Comparison of ENCODE assay signal across 11 cellular contexts in genomic region chr9:37998881-37999311, GRCh38.
A peak's percentile ranks its signal among the peaks of the same experiment; 100 is the strongest.
DNase-seq lines count a peak whose midpoint lies in the region; ATAC-seq and TF ChIP-seq lines count a peak whose summit lies in the region.
"Had no signal": no experiment of that assay in that cellular context is flagged by ENCODE, and none has a peak within 500 bp of the region (broad histone marks: within the 10 kb centered on the region; RNA-seq: fewer than 3 reads in every experiment).

No MANE protein-coding gene starts in this region.

- CTCF ChIA-PET in HCT116 (lab: Charles Lee), result interaction anchor here (2.2 kb wide), 1 partner anchor 85 kb away, joined by 10 read pairs; no protein-coding TSS in a partner anchor

- RAD21 ChIA-PET in HCT116 (lab: Charles Lee; ENCODE audit: low non-redundant PET in 1 of 2, low total read pairs in 2 of 2, uncharacterized antibody in 2 of 2, unreplicated experiment in 2 of 2), result no interaction called here

- ATAC-seq in HCT116 (peak; percentile 86), GM19463 (IDR thresholded peaks at IDR 0.05; ENCODE audit: unreplicated experiment) (no peak)
- ATAC-seq: natural killer cell treated with Interleukin-12 subunit alpha and Interleukin-12 subunit beta and Interleukin-15 and Interleukin-18, amount 100 ng/mL, for 72 hours had no signal

- H3K4me3 ChIP-seq in HCT116 (replicated peaks in 1 of 2; ENCODE audit: low read depth in 1 of 2, low read length in 2 of 2), result peak overlapping the region in 1 of 2 experiments; percentile 25; a peak in 2 of 4 replicates
- no peak overlapping the region for H3K4me3 ChIP-seq in SJCRH30
- no peak overlapping the region for H3K4me3 ChIP-seq in fibroblast of mammary gland (ENCODE audit: control insufficient read depth, low read depth, low read length)

- H3K27me3 ChIP-seq in HCT116 (ENCODE audit: insufficient read depth, low read length) (no peaks in the 10 kb centered on the region), SJCRH30 (no peaks in the 10 kb centered on the region)

- H3K27ac ChIP-seq in HCT116 (ENCODE audit: low read depth, low read length) (peak overlapping the region; percentile 53), SJCRH30 (peak overlapping the region; percentile 56)

- no TSS peak for BruUV-seq in HCT116 (replicated peaks; lab: Mats Ljungman, UMichigan)

- peak overlapping the region; percentile 51 for H3K9ac ChIP-seq in HCT116 (ENCODE audit: low read length)

- TF ChIP-seq CTCF in HCT116 (IDR thresholded peaks at IDR 0.05 in 2 of 3, conservative IDR thresholded peaks at IDR 0.05 in 1 of 3; ENCODE audit: borderline replicate concordance in 1 of 3, insufficient read depth in 1 of 3, low read depth in 2 of 3, low read length in 2 of 3) (no peak), fibroblast of mammary gland (conservative IDR thresholded peaks at IDR 0.05; ENCODE audit: control insufficient read depth, insufficient read depth, low read depth, low read length) (no peak)

- peak overlapping the region; percentile 70 for H3K4me2 ChIP-seq in HCT116 (ENCODE audit: low read length)

- H3K4me1 ChIP-seq in HCT116 (ENCODE audit: control insufficient read depth in 1 of 2, insufficient read depth in 2 of 2, low read length in 2 of 2) (peaks cover 22 to 80% of the 10 kb centered on the region in 2 experiments), SJCRH30 (peaks cover 53% of the 10 kb centered on the region)

- DNase-seq in HCT116 (ENCODE audit: low read depth, low spot score), result peak; percentile 31
- DNase-seq in SJCRH30, result peak in 1 of 2 experiments; percentile 57
- DNase-seq in fibroblast of mammary gland (ENCODE audit: low read depth), result peak; percentile 77
- DNase-seq in renal cortical epithelial cell (ENCODE audit: low read depth), result peak; percentile 29
- DNase-seq in NOMO-1 (lab: John Stamatoyannopoulos, UW; ENCODE audit: unreplicated experiment in 2 of 2), result no peak
- DNase-seq in activated effector memory CD4-positive, alpha-beta T cell treated with Interleukin-2 at 50 U/mL for 16 hours, result no peak
- no peak for DNase-seq in stimulated activated CD4-positive, alpha-beta T cell treated with anti-CD3 and anti-CD28 coated beads, Interleukin-2, amount 100 ng/mL, for 48 hours
- DNase-seq: activated gamma-delta T cell treated with Interleukin-2 at 50 U/mL for 16 hours, NCI-H1694 treated with DMSO at 0.1 percent for 48 hours had no signal

- no peak overlapping the region for H2AFZ ChIP-seq in HCT116 (ENCODE audit: low read depth, low read length, poor library complexity, severe bottlenecking)

- H3K79me2 ChIP-seq in HCT116 (ENCODE audit: insufficient read depth, low read length), result peaks cover 77% of the 10 kb centered on the region

- H3K9me2 ChIP-seq in HCT116 (ENCODE audit: insufficient read depth), result no peaks in the 10 kb centered on the region

- H3K9me3 ChIP-seq in HCT116 (ENCODE audit: control insufficient read depth in 1 of 2, insufficient read depth in 1 of 2, low read depth in 1 of 2, low read length in 2 of 2), result no peaks in the 10 kb centered on the region
- no peaks in the 10 kb centered on the region for H3K9me3 ChIP-seq in SJCRH30 (replicated peaks)

- TF ChIP-seq RAD21 in HCT116 (IDR thresholded peaks at IDR 0.05; ENCODE audit: low read depth), result no peak

- H3K36me3 ChIP-seq in HCT116 (ENCODE audit: control insufficient read depth in 1 of 2, insufficient read depth in 2 of 2, low read length in 2 of 2) (0 out of 4 replicates have a peak, but pooled peaks cover 0 to 2% of the 10 kb centered on the region in 2 experiments), SJCRH30 (no peaks in the 10 kb centered on the region)

- no peaks in the 10 kb centered on the region; the same call in 1 of the 2 replicates for H4K20me1 ChIP-seq in HCT116 (ENCODE audit: insufficient read depth)

- intact Hi-C loops in HCT116 (cut with micrococcal nuclease), result no loop called here

- TF ChIP-seq POLR2A in HCT116 (IDR thresholded peaks at IDR 0.05; ENCODE audit: borderline replicate concordance, extremely low read depth, insufficient read depth, insufficient read length), result no peak

- POLR2A ChIA-PET in HCT116 (lab: Charles Lee), result interaction anchor here (1.9 kb wide), 1 partner anchor 10 kb away, joined by 10 read pairs; no protein-coding TSS in a partner anchor

TF ChIP-seq in HCT116, 20 proteins besides CTCF, POLR2A, EP300 and RAD21:
- no peak for TF ChIP-seq REST (IDR thresholded peaks at IDR 0.05; ENCODE audit: low read depth)
- no peak for TF ChIP-seq POLR2AphosphoS5 (IDR thresholded peaks at IDR 0.05; ENCODE audit: low read depth, low read length)
- TF ChIP-seq ZFX (IDR thresholded peaks at IDR 0.05), result no peak
- TF ChIP-seq YY1 (IDR thresholded peaks at IDR 0.05; ENCODE audit: extremely low read depth, insufficient replicate concordance, low read depth, low read length), result no peak
- TF ChIP-seq ZNF274 (IDR thresholded peaks at IDR 0.05; ENCODE audit: low read depth, low read length), result no peak
- TF ChIP-seq TCF7L2 (IDR thresholded peaks at IDR 0.05; ENCODE audit: borderline replicate concordance, extremely low read depth, insufficient read depth, insufficient read length), result no peak
- TF ChIP-seq ELF1 (IDR thresholded peaks at IDR 0.05; ENCODE audit: borderline replicate concordance, low read depth), result no peak
- TF ChIP-seq, protein P1, sequence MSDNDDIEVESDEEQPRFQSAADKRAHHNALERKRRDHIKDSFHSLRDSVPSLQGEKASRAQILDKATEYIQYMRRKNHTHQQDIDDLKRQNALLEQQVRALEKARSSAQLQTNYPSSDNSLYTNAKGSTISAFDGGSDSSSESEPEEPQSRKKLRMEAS (IDR thresholded peaks at IDR 0.05), result no peak
- TF ChIP-seq EZH2phosphoT487 (IDR thresholded peaks at IDR 0.05; ENCODE audit: borderline replicate concordance), result no peak
- TF ChIP-seq EZH2 (IDR thresholded peaks at IDR 0.05), result no peak
- no peak for TF ChIP-seq CEBPB (IDR thresholded peaks at IDR 0.05; ENCODE audit: low read depth)
- TF ChIP-seq ZBTB33 (IDR thresholded peaks at IDR 0.05; ENCODE audit: extremely low read depth, insufficient replicate concordance, low read length), result no peak
- no peak for TF ChIP-seq JUND (IDR thresholded peaks at IDR 0.05)
- no peak for TF ChIP-seq EGR1 (IDR thresholded peaks at IDR 0.05; ENCODE audit: low read depth)
- TF ChIP-seq, protein P2, sequence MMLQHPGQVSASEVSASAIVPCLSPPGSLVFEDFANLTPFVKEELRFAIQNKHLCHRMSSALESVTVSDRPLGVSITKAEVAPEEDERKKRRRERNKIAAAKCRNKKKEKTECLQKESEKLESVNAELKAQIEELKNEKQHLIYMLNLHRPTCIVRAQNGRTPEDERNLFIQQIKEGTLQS (IDR thresholded peaks at IDR 0.05), result no peak

Comparison
In these comparisons a context has a peak if more than half of its experiments do, and no peak if none do; other contexts are left out.
1. DNase-seq: peak in HCT116 (single experiment), fibroblast of mammary gland (single experiment) and renal cortical epithelial cell (single experiment); none in NOMO-1 (0 of 2), activated effector memory CD4-positive, alpha-beta T cell treated with Interleukin-2 at 50 U/mL for 16 hours (single experiment) and stimulated activated CD4-positive, alpha-beta T cell treated with anti-CD3 and anti-CD28 coated beads, Interleukin-2, amount 100 ng/mL, for 48 hours (0 of 2).